ENCODE assay signal across 8 cellular contexts in the genomic region with DNA sequence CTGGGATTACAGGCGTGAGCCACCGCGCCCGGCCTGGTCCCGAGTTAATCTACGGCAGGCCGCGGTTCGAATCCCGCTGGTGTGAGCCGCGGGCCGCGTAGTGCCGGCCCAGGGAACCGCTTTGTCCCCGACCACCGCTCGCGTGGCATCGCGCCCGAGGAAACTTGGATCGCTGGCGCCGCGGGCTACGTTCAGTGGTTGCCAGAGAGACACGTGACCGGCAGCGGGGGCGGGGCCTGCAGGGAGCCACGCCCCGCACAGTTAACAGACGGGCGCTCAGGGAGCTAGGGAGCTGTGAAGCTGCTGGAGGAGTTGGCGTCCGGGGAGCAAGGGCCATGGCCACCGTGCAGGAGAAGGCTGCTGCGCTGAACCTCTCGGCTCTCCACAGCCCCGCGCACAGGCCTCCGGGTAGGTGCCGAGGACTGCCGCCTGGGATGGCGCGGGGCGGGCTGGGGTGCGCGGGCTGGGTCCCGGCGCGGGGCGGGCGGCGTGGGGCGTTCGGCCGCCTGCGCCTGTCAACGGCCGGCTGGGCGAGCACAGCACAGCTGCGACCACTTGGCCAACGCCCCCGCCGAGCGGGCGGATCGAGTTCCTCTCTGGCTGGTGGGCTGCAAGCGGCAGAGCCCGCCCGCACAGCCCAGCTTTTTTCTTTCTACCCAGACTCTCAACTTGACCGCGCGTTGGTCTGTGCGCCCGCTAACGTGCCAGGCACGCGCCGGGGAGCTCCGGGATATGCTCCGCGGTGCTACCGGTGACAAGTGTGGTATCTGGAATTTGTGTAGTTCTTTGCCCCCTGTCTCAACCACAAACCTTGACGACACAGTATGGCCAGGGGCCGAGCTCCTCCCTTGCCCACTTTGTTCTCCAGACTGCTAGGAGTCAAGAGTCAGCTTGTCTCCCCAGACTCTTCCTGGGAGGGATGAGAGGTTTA. TPM values are rescaled to one million over a fixed set of nuclear protein-coding genes. Genes with fewer than 3 reads are reported as not detected.
DNase-seq lines count a peak whose midpoint lies in the region; ATAC-seq and TF ChIP-seq lines count a peak whose summit lies in the region.

DEPDC7 (plus strand) TSS at position 258 of the 931 bp plus-strand sequence; CDS start at position 336, 78 bp downstream.

- H3K4me1 ChIP-seq in uterus: no peaks in the 10 kb centered on the region

- H3K4me1 Mint-ChIP-seq in T-helper 2 cell treated with Interferon-gamma antibody and Interleukin-4, amounts not matched to agents 5 μg/mL and 100 μg/mL, for 36 hours (ENCODE audit: low read depth): peaks cover 15% of the 10 kb centered on the region

- H3K27ac ChIP-seq in uterus: peak within 1 kb of the TSS; percentile 3 to 7

- no peaks in the 10 kb centered on the region for H3K36me3 Mint-ChIP-seq in T-helper 2 cell treated with Interferon-gamma antibody and Interleukin-4, amounts not matched to agents 5 μg/mL and 100 μg/mL, for 36 hours (ENCODE audit: low read depth)

- no peaks in the 10 kb centered on the region for H3K9me3 ChIP-seq in uterus

- no peaks in the 10 kb centered on the region for H3K27me3 ChIP-seq in uterus

- H3K27ac Mint-ChIP-seq in T-helper 2 cell treated with Interferon-gamma antibody and Interleukin-4, amounts not matched to agents 5 μg/mL and 100 μg/mL, for 36 hours: peak within 1 kb of the TSS; percentile 36

- H3K4me3 ChIP-seq in astrocyte of the cerebellum (ENCODE audit: low read depth, low read length) (peak within 1 kb of the TSS; percentile 53), uterus (peak within 1 kb of the TSS; percentile 35 to 45)

- no peaks in the 10 kb centered on the region for H3K36me3 ChIP-seq in uterus

- H3K27me3 Mint-ChIP-seq in T-helper 2 cell treated with Interferon-gamma antibody and Interleukin-4, amounts not matched to agents 5 μg/mL and 100 μg/mL, for 36 hours (ENCODE audit: low read depth): peaks cover 66% of the 10 kb centered on the region

- in situ Hi-C loops in astrocyte of the cerebellum (cut with HindIII; ENCODE audit: low sequenced_read_pairs): no loop called here

- H3K9me3 Mint-ChIP-seq in T-helper 2 cell treated with Interferon-gamma antibody and Interleukin-4, amounts not matched to agents 5 μg/mL and 100 μg/mL, for 36 hours: no peaks in the 10 kb centered on the region

- intact Hi-C loops in uterus (cut with DNase I; ENCODE audit: low total_unique reads): no loop called here

- TF ChIP-seq POLR2A in GM10847 (IDR thresholded peaks at IDR 0.05; ENCODE audit: extremely low read depth, insufficient read length) (peak; percentile 25), uterus (IDR thresholded peaks at IDR 0.05) (no peak)

- peak within 1 kb of the TSS; percentile 77 for H3K4me3 Mint-ChIP-seq in T-helper 2 cell treated with Interferon-gamma antibody and Interleukin-4, amounts not matched to agents 5 μg/mL and 100 μg/mL, for 36 hours

- peak; percentile 77 for DNase-seq in NCI-H1436 (lab: John Stamatoyannopoulos, UW)
- DNase-seq in T-helper 2 cell treated with Interferon-gamma antibody and Interleukin-4, amounts not matched to agents 5 μg/mL and 100 μg/mL, for 36 hours (ENCODE audit: low spot score): peak; percentile 73
- peak; percentile 75 for DNase-seq in astrocyte of the cerebellum (ENCODE audit: low read depth)
- DNase-seq in hypothalamus (lab: John Stamatoyannopoulos, UW): peak; percentile 38 to 95 (median 83)
- peak; percentile 65 for DNase-seq in renal cortical epithelial cell (ENCODE audit: low read depth)
- peak; percentile 81 to 85 for DNase-seq in uterus

- peak; percentile 77 for ATAC-seq in HG02571 (IDR thresholded peaks at IDR 0.05; ENCODE audit: unreplicated experiment)

- TF ChIP-seq CTCF in astrocyte of the cerebellum (IDR thresholded peaks at IDR 0.05; ENCODE audit: low read depth, low read length, missing control alignments) (no peak), uterus (IDR thresholded peaks at IDR 0.05) (no peak)

RNA-seq across cellular contexts. Expression of gene DEPDC7, which starts in this region (rescaled TPM):
- total RNA-seq in renal cortical epithelial cell (3.3 and 7.0 TPM in 2 replicates), uterus (1 to 10 TPM in 3 of 4 donors, not detected in 1; 1.3 to 6.4 (median 1.3) TPM)

Comparison
In these comparisons a context has a peak if more than half of its experiments do, and no peak if none do; other contexts are left out.
1. Peak in every context shown above with its lines: DNase-seq, ATAC-seq, H3K4me3 ChIP-seq and H3K27ac ChIP-seq.